ENCODE assay signal across 23 cellular contexts in the genomic region with DNA sequence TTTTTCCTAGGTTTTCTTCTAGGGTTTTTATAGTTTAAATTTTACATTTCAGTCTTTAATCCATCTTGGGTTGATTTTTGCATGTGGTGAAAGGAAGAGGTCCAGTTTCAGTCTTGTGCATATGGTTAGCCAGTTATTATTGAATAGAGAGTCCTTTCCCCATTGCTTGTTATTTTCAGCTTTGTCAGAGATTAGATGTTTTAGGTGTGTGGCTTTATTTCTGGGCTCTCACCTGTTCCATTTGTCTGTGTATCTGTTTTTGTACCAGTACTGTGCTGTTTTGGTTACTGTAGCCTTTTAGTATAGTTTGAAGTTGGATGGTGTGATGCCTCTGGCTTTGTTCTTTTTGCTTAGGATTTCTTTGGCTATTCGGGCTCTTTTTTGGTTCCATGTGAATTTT.
"Had no signal": no experiment of that assay in that cellular context is flagged by ENCODE, and none has a peak within 500 bp of the region (broad histone marks: within the 10 kb centered on the region; RNA-seq: fewer than 3 reads in every experiment).

No MANE protein-coding gene starts in this region.

- H3K4me3 ChIP-seq: coronary artery, heart right ventricle, neural progenitor cell, ovary, right atrium auricular region, stomach, thoracic aorta had no signal

- H3K4me1 ChIP-seq: neural progenitor cell had no signal

- H3K4me1 Mint-ChIP-seq: neural progenitor cell had no signal

- H3K27me3 ChIP-seq: heart right ventricle, neural progenitor cell, ovary, right atrium auricular region, stomach had no signal

- H3K4me3 Mint-ChIP-seq: neural progenitor cell, type B pancreatic cell had no signal

- FAIRE-seq: endometrium, frontal cortex, small intestine, urothelium cell line had no signal

- DNase-seq: effector CD8-positive, alpha-beta T cell; heart right ventricle; hypothalamus; islet precursor cell; mammary epithelial cell; naive thymus-derived CD8-positive, alpha-beta T cell; nucleus accumbens; ovary; small intestine; stimulated activated CD4-positive, alpha-beta T cell treated with anti-CD3 and anti-CD28 coated beads, Interleukin-12 subunit alpha, Interleukin-12 subunit beta, amount 100 ng/mL, for 4 hours; stimulated activated naive CD4-positive, alpha-beta T cell; stomach; substantia nigra had no signal

- H3K27ac ChIP-seq: coronary artery, heart right ventricle, neural progenitor cell, ovary, right atrium auricular region, stomach, thoracic aorta had no signal

- H3K9me3 ChIP-seq: ovary, right atrium auricular region, thoracic aorta had no signal

- H3K27me3 Mint-ChIP-seq: naive thymus-derived CD8-positive, alpha-beta T cell; type B pancreatic cell had no signal

- H3K27ac Mint-ChIP-seq: neural progenitor cell, type B pancreatic cell had no signal

- ATAC-seq: esophagus mucosa; heart right ventricle; left lobe of liver; naive thymus-derived CD8-positive, alpha-beta T cell had no signal
